9 cellular contexts compared by ENCODE assay signal in the genomic region with DNA sequence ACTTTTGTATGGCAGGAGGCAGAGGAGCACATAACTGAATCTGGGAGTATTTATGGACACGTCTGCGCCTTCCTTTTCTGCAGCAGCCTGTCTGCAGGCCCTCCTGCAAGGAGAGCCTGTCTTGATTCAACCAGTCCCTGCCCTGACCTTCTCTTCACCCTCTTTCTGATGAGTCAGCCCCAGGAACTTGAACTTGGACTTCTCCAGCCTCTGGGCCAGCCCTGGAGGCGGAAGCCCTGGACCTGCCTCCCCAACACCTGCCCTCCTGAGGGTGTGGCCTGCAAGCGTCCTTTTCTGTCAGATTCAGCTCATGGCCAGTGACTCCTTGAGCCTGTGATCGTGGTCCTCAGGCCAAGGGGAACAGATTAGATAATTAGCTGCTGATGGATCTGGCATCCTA. TPM values are rescaled to one million over a fixed set of nuclear protein-coding genes. Genes with fewer than 3 reads are reported as not detected.
DNase-seq lines count a peak whose midpoint lies in the region; ATAC-seq, FAIRE-seq and TF ChIP-seq lines count a peak whose summit lies in the region.
"Had no signal": no experiment of that assay in that cellular context is flagged by ENCODE, and none has a peak within 500 bp of the region (broad histone marks: within the 10 kb centered on the region; RNA-seq: fewer than 3 reads in every experiment).

No MANE protein-coding gene starts in this region.

- no peaks in the 10 kb centered on the region for H3K9me2 ChIP-seq in PC-9 (ENCODE audit: insufficient read depth)

- BruUV-seq in PC-9 (replicated peaks; lab: Mats Ljungman, UMichigan) = no TSS peak

- peak overlapping the region; percentile 96 for H3K27ac ChIP-seq in PC-9
- peak overlapping the region; percentile 85 to 93 (median 89) for H3K27ac ChIP-seq in esophagus squamous epithelium
- peak overlapping the region; percentile 98 for H3K27ac ChIP-seq in prostate gland

- no peak for ATAC-seq in stimulated activated naive B cell treated with anti-CD40 and anti-IgM and Interleukin-4, amounts not matched to agents 10 μg/mL and 1 μg/mL and 100 μg/mL, for 72 hours (replicated peaks)
- no peak for ATAC-seq in activated CD8-positive, alpha-beta memory T cell treated with anti-CD3 and anti-CD28 coated beads, Interleukin-2, amount 10 ng/mL, durations not matched to agents 7 days and 5 days

- H3K4me2 ChIP-seq in PC-9 = peak overlapping the region; percentile 69

- TF ChIP-seq POLR2A in H54 (IDR thresholded peaks at IDR 0.05; ENCODE audit: low read depth, low read length) (no peak), esophagus squamous epithelium (IDR thresholded peaks at IDR 0.05) (no peak), prostate gland (IDR thresholded peaks at IDR 0.05) (no peak)

- H3F3A ChIP-seq in PC-9 (ENCODE audit: insufficient read depth, low read depth) = peaks cover 48% of the 10 kb centered on the region

- H3K27ac Mint-ChIP-seq in activated T-helper 1 cell treated with anti-CD3 and anti-CD28 coated beads, Interleukin-12 subunit alpha, Interleukin-12 subunit beta, Interleukin-2, Interleukin-4 antibody, amounts not matched to agents 30 ng/mL and 10 ng/mL and 1 ng/mL, durations not matched to agents 14 hours and 24 hours and 36 hours = no peak overlapping the region
- H3K27ac Mint-ChIP-seq in stimulated activated naive B cell treated with anti-CD40 and anti-IgM and Interleukin-4, amounts not matched to agents 10 μg/mL and 1 μg/mL and 100 μg/mL, for 72 hours = no peak overlapping the region
- H3K27ac Mint-ChIP-seq in activated CD8-positive, alpha-beta memory T cell treated with anti-CD3 and anti-CD28 coated beads, Interleukin-2, amount 10 ng/mL, durations not matched to agents 7 days and 5 days = no peak overlapping the region

- H4K20me1 ChIP-seq in PC-9 (ENCODE audit: insufficient read depth) = no peaks in the 10 kb centered on the region

- no peaks in the 10 kb centered on the region for H3K36me3 ChIP-seq in PC-9 (ENCODE audit: low read depth)
- no peaks in the 10 kb centered on the region for H3K36me3 ChIP-seq in esophagus squamous epithelium
- H3K36me3 ChIP-seq in prostate gland = no peaks in the 10 kb centered on the region

- no peak for FAIRE-seq in H54 (lab: Jason Lieb, UNC)

- intact Hi-C loops in PC-9 (cut with micrococcal nuclease; ENCODE audit: unreplicated experiment) = no loop called here
- intact Hi-C loops in esophagus squamous epithelium (cut with DNase I) = no loop called here
- intact Hi-C loops in prostate gland (cut with DNase I) = no loop called here
- intact Hi-C loops in activated T-helper 1 cell treated with anti-CD3 and anti-CD28 coated beads, Interleukin-12 subunit alpha, Interleukin-12 subunit beta, Interleukin-2, Interleukin-4 antibody, amounts not matched to agents 30 ng/mL and 10 ng/mL and 1 ng/mL, durations not matched to agents 14 hours and 24 hours and 36 hours (cut with micrococcal nuclease) = no loop called here

- CTCF ChIA-PET in PC-9 (lab: Charles Lee) = interaction anchor here (0.6 to 1.5 kb wide), 3 partner anchors 18 to 28 kb away, joined by 3 read pairs; no protein-coding TSS in a partner anchor
- CTCF ChIA-PET in activated CD8-positive, alpha-beta memory T cell treated with anti-CD3 and anti-CD28 coated beads, Interleukin-2, amount 10 ng/mL, durations not matched to agents 7 days and 5 days (lab: Charles Lee) = interaction anchor here (1.0 kb wide), 1 partner anchor 28 kb away, joined by 3 read pairs; no protein-coding TSS in a partner anchor

- no peak overlapping the region for H2AFZ ChIP-seq in PC-9

- 14 to 23% methylated on average over 1 to 3 of the region's 5 CpGs for WGBS in esophagus squamous epithelium, 2 donors
- WGBS in prostate gland = 50% methylated on average over 5 of the region's 5 CpGs

- no peaks in the 10 kb centered on the region for H3K36me3 Mint-ChIP-seq in activated T-helper 1 cell treated with anti-CD3 and anti-CD28 coated beads, Interleukin-12 subunit alpha, Interleukin-12 subunit beta, Interleukin-2, Interleukin-4 antibody, amounts not matched to agents 30 ng/mL and 10 ng/mL and 1 ng/mL, durations not matched to agents 14 hours and 24 hours and 36 hours (ENCODE audit: low read depth)
- no peaks in the 10 kb centered on the region for H3K36me3 Mint-ChIP-seq in stimulated activated naive B cell treated with anti-CD40 and anti-IgM and Interleukin-4, amounts not matched to agents 10 μg/mL and 1 μg/mL and 100 μg/mL, for 72 hours
- no peaks in the 10 kb centered on the region for H3K36me3 Mint-ChIP-seq in activated CD8-positive, alpha-beta memory T cell treated with anti-CD3 and anti-CD28 coated beads, Interleukin-2, amount 10 ng/mL, durations not matched to agents 7 days and 5 days

- peaks cover 11% of the 10 kb centered on the region for H3K79me2 ChIP-seq in PC-9 (ENCODE audit: low read depth)

- H3K4me1 Mint-ChIP-seq in activated T-helper 1 cell treated with anti-CD3 and anti-CD28 coated beads, Interleukin-12 subunit alpha, Interleukin-12 subunit beta, Interleukin-2, Interleukin-4 antibody, amounts not matched to agents 30 ng/mL and 10 ng/mL and 1 ng/mL, durations not matched to agents 14 hours and 24 hours and 36 hours (ENCODE audit: low read depth) = peaks cover 41% of the 10 kb centered on the region
- peaks cover 17 to 21% of the 10 kb centered on the region in 2 donors for H3K4me1 Mint-ChIP-seq in stimulated activated naive B cell treated with anti-CD40 and anti-IgM and Interleukin-4, amounts not matched to agents 10 μg/mL and 1 μg/mL and 100 μg/mL, for 72 hours
- peaks cover 47% of the 10 kb centered on the region for H3K4me1 Mint-ChIP-seq in activated CD8-positive, alpha-beta memory T cell treated with anti-CD3 and anti-CD28 coated beads, Interleukin-2, amount 10 ng/mL, durations not matched to agents 7 days and 5 days

- POLR2A ChIA-PET in PC-9 (lab: Charles Lee; ENCODE audit: unreplicated experiment) = interaction anchor here (0.6 to 0.9 kb wide), 4 partner anchors 29 to 367 kb away, joined by 3 to 7 read pairs (median 3); no protein-coding TSS in a partner anchor

- H3K4me1 ChIP-seq in PC-9 (replicated peaks; ENCODE audit: insufficient read depth) (peaks cover 68% of the 10 kb centered on the region), esophagus squamous epithelium (peaks cover 64 to 83% (median 65%) of the 10 kb centered on the region in 3 donors), prostate gland (replicated peaks) (peaks cover 59% of the 10 kb centered on the region)

- no peak overlapping the region for H3K4me3 Mint-ChIP-seq in activated T-helper 1 cell treated with anti-CD3 and anti-CD28 coated beads, Interleukin-12 subunit alpha, Interleukin-12 subunit beta, Interleukin-2, Interleukin-4 antibody, amounts not matched to agents 30 ng/mL and 10 ng/mL and 1 ng/mL, durations not matched to agents 14 hours and 24 hours and 36 hours
- H3K4me3 Mint-ChIP-seq in stimulated activated naive B cell treated with anti-CD40 and anti-IgM and Interleukin-4, amounts not matched to agents 10 μg/mL and 1 μg/mL and 100 μg/mL, for 72 hours = no peak overlapping the region
- H3K4me3 Mint-ChIP-seq in activated CD8-positive, alpha-beta memory T cell treated with anti-CD3 and anti-CD28 coated beads, Interleukin-2, amount 10 ng/mL, durations not matched to agents 7 days and 5 days = no peak overlapping the region
- H3K4me3 Mint-ChIP-seq: neural crest cell had no signal

- no peaks in the 10 kb centered on the region for H3K27me3 ChIP-seq in PC-9 (ENCODE audit: insufficient read depth, low read depth)
- H3K27me3 ChIP-seq in esophagus squamous epithelium = no peaks in the 10 kb centered on the region
- H3K27me3 ChIP-seq in prostate gland (replicated peaks; ENCODE audit: insufficient read depth) = no peaks in the 10 kb centered on the region

- H3K27me3 Mint-ChIP-seq in activated T-helper 1 cell treated with anti-CD3 and anti-CD28 coated beads, Interleukin-12 subunit alpha, Interleukin-12 subunit beta, Interleukin-2, Interleukin-4 antibody, amounts not matched to agents 30 ng/mL and 10 ng/mL and 1 ng/mL, durations not matched to agents 14 hours and 24 hours and 36 hours (ENCODE audit: insufficient read depth) = peaks cover 6% of the 10 kb centered on the region
- peaks cover 17 to 18% of the 10 kb centered on the region in 2 donors for H3K27me3 Mint-ChIP-seq in stimulated activated naive B cell treated with anti-CD40 and anti-IgM and Interleukin-4, amounts not matched to agents 10 μg/mL and 1 μg/mL and 100 μg/mL, for 72 hours
- peaks cover 15% of the 10 kb centered on the region for H3K27me3 Mint-ChIP-seq in activated CD8-positive, alpha-beta memory T cell treated with anti-CD3 and anti-CD28 coated beads, Interleukin-2, amount 10 ng/mL, durations not matched to agents 7 days and 5 days

- H3K9me3 ChIP-seq in PC-9 (ENCODE audit: insufficient read depth, low read depth) = no peaks in the 10 kb centered on the region
- no peaks in the 10 kb centered on the region for H3K9me3 ChIP-seq in esophagus squamous epithelium
- H3K9me3 ChIP-seq in prostate gland = no peaks in the 10 kb centered on the region

- H3K9me3 Mint-ChIP-seq in activated T-helper 1 cell treated with anti-CD3 and anti-CD28 coated beads, Interleukin-12 subunit alpha, Interleukin-12 subunit beta, Interleukin-2, Interleukin-4 antibody, amounts not matched to agents 30 ng/mL and 10 ng/mL and 1 ng/mL, durations not matched to agents 14 hours and 24 hours and 36 hours = no peaks in the 10 kb centered on the region
- no peaks in the 10 kb centered on the region for H3K9me3 Mint-ChIP-seq in stimulated activated naive B cell treated with anti-CD40 and anti-IgM and Interleukin-4, amounts not matched to agents 10 μg/mL and 1 μg/mL and 100 μg/mL, for 72 hours
- no peaks in the 10 kb centered on the region for H3K9me3 Mint-ChIP-seq in activated CD8-positive, alpha-beta memory T cell treated with anti-CD3 and anti-CD28 coated beads, Interleukin-2, amount 10 ng/mL, durations not matched to agents 7 days and 5 days (ENCODE audit: low read depth)
- H3K9me3 Mint-ChIP-seq: neural crest cell had no signal

- peak; percentile 82 for DNase-seq in H54 (ENCODE audit: insufficient read length, low spot score)
- DNase-seq in PC-9 = peak; percentile 94 to 99
- no peak for DNase-seq in esophagus squamous epithelium (lab: John Stamatoyannopoulos, UW)
- DNase-seq in prostate gland (ENCODE audit: low spot score) = peak; percentile 44
- no peak for DNase-seq in activated CD8-positive, alpha-beta memory T cell treated with anti-CD3 and anti-CD28 coated beads for 24 hours
- DNase-seq in activated T-helper 1 cell treated with anti-CD3 and anti-CD28 coated beads, Interleukin-12 subunit alpha, Interleukin-12 subunit beta, Interleukin-2, Interleukin-4 antibody, amounts not matched to agents 30 ng/mL and 10 ng/mL and 1 ng/mL, durations not matched to agents 14 hours and 24 hours and 36 hours (ENCODE audit: low spot score) = no peak
- DNase-seq in stimulated activated naive B cell treated with anti-CD40 and anti-IgM and Interleukin-4, amounts not matched to agents 10 μg/mL and 1 μg/mL and 100 μg/mL, for 72 hours = no peak
- no peak for DNase-seq in activated CD8-positive, alpha-beta memory T cell treated with anti-CD3 and anti-CD28 coated beads, Interleukin-2, amount 10 ng/mL, durations not matched to agents 7 days and 5 days

- TF ChIP-seq CTCF in PC-9 (conservative IDR thresholded peaks at IDR 0.05) (no peak), esophagus squamous epithelium (IDR thresholded peaks at IDR 0.05) (no peak), prostate gland (IDR thresholded peaks at IDR 0.05) (no peak)

- H3K4me3 ChIP-seq in PC-9 (peak overlapping the region; percentile 16; the same call in 1 of the 2 replicates), esophagus squamous epithelium (no peak overlapping the region), prostate gland (no peak overlapping the region)

RNA-seq across cellular contexts. Expression of gene DAGLA, which starts 20.0 kb away (rescaled TPM):
- total RNA-seq in PC-9 (2021) (8.3 and 10.1 TPM in 2 replicates), esophagus squamous epithelium (1 to 10 TPM; 1.7 to 6.9 (median 2.9) TPM), prostate gland (10 to 100 TPM; 10.8 to 12.2 TPM)
- 0.18 and 0.20 TPM in 2 replicates for total RNA-seq in activated T-helper 1 cell treated with anti-CD3 and anti-CD28 coated beads, Interleukin-12 subunit alpha, Interleukin-12 subunit beta, Interleukin-2, Interleukin-4 antibody, amounts not matched to agents 30 ng/mL and 10 ng/mL and 1 ng/mL, durations not matched to agents 14 hours and 24 hours and 36 hours
- not detected for total RNA-seq in activated CD8-positive, alpha-beta memory T cell treated with anti-CD3 and anti-CD28 coated beads, Interleukin-2, amount 10 ng/mL, durations not matched to agents 7 days and 5 days

RNA-seq across cellular contexts. Expression of gene MYRF, which starts 52.2 kb away (rescaled TPM):
- total RNA-seq in PC-9 (2021) = 15.3 and 16.3 TPM in 2 replicates
- under 1 TPM in 3 of 4 donors, not detected in 1; 0.09 to 0.95 (median 0.22) TPM for total RNA-seq in esophagus squamous epithelium
- 1 to 10 TPM in 1 of 2 donors, under 1 TPM in 1; 0.77 to 3.4 TPM for total RNA-seq in prostate gland
- 0.78 and 0.99 TPM in 2 replicates for total RNA-seq in activated T-helper 1 cell treated with anti-CD3 and anti-CD28 coated beads, Interleukin-12 subunit alpha, Interleukin-12 subunit beta, Interleukin-2, Interleukin-4 antibody, amounts not matched to agents 30 ng/mL and 10 ng/mL and 1 ng/mL, durations not matched to agents 14 hours and 24 hours and 36 hours
- total RNA-seq in activated CD8-positive, alpha-beta memory T cell treated with anti-CD3 and anti-CD28 coated beads, Interleukin-2, amount 10 ng/mL, durations not matched to agents 7 days and 5 days = 1 to 10 TPM; 2.1 to 2.2 TPM

Comparison
In these comparisons a context has a peak if more than half of its experiments do, and no peak if none do; other contexts are left out.
1. DNase-seq: peak in H54 (single experiment), PC-9 (2 of 2) and prostate gland (single experiment); none in esophagus squamous epithelium (single experiment), activated CD8-positive, alpha-beta memory T cell treated with anti-CD3 and anti-CD28 coated beads for 24 hours (single experiment), activated T-helper 1 cell treated with anti-CD3 and anti-CD28 coated beads, Interleukin-12 subunit alpha, Interleukin-12 subunit beta, Interleukin-2, Interleukin-4 antibody, amounts not matched to agents 30 ng/mL and 10 ng/mL and 1 ng/mL, durations not matched to agents 14 hours and 24 hours and 36 hours (single experiment), stimulated activated naive B cell treated with anti-CD40 and anti-IgM and Interleukin-4, amounts not matched to agents 10 μg/mL and 1 μg/mL and 100 μg/mL, for 72 hours (single experiment) and activated CD8-positive, alpha-beta memory T cell treated with anti-CD3 and anti-CD28 coated beads, Interleukin-2, amount 10 ng/mL, durations not matched to agents 7 days and 5 days (single experiment).
2. Peak in every context shown above with its lines, with median percentiles within 50 percentile points of each other: H3K27ac ChIP-seq.